ENCODE assay signal across 15 cellular contexts in the genomic region with DNA sequence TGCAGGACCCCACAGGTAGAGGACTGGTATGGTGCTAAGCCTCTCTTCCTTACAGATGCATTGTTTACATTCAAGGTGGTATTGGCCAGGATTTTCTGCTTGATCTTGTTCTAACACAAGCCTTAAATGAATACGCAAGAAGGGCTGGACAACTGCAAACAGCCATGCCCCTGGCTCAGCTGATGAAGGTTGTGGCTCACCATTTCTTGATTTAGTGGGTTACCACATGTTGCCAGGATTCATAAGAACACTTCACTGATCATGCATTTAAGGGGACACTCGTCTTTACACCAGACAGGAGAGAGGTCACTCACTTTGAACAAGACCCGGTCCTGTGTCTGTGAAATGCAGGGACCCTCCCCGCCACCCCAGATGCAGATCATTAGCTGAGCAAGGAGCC.
A peak's percentile ranks its signal among the peaks of the same experiment; 100 is the strongest.
DNase-seq lines count a peak whose midpoint lies in the region; ATAC-seq and TF ChIP-seq lines count a peak whose summit lies in the region.
"Had no signal": no experiment of that assay in that cellular context is flagged by ENCODE, and none has a peak within 500 bp of the region (broad histone marks: within the 10 kb centered on the region; RNA-seq: fewer than 3 reads in every experiment).

No MANE protein-coding gene starts in this region.

- peaks cover 92% of the 10 kb centered on the region for H3K4me1 ChIP-seq in Karpas-422 (ENCODE audit: low read length)
- H3K4me1 ChIP-seq in body of pancreas = peaks cover 76% of the 10 kb centered on the region
- H3K4me1 ChIP-seq: A549 had no signal

- H3K79me2 ChIP-seq in Karpas-422 (ENCODE audit: low read length) = no peaks in the 10 kb centered on the region

- peak overlapping the region; percentile 82 for H3K9ac ChIP-seq in Karpas-422 (ENCODE audit: low read length)
- H3K9ac ChIP-seq: BLaER1 treated with 17β-estradiol and CSF1 and Interleukin-3, amounts not matched to agents 10 nM and 100 nM had no signal

- H3K36me3 ChIP-seq in Karpas-422 (ENCODE audit: insufficient read depth, low read length) (no peaks in the 10 kb centered on the region), body of pancreas (replicated peaks in 1 of 2; ENCODE audit: insufficient read depth in 1 of 2, low read depth in 2 of 2) (no peaks in the 10 kb centered on the region)
- H3K36me3 ChIP-seq: BLaER1 treated with 17β-estradiol and CSF1 and Interleukin-3, amounts not matched to agents 10 nM and 100 nM had no signal

- H3K9me3 ChIP-seq in Karpas-422 (ENCODE audit: low read length) = no peaks in the 10 kb centered on the region
- H3K9me3 ChIP-seq in body of pancreas = no peaks in the 10 kb centered on the region
- H3K9me3 ChIP-seq: A549; BLaER1 treated with 17β-estradiol and CSF1 and Interleukin-3, amounts not matched to agents 10 nM and 100 nM had no signal

- peak; percentile 53 for DNase-seq in Karpas-422
- DNase-seq in body of pancreas = no peak
- peak; percentile 78 for DNase-seq in mesenteric fat pad (ENCODE audit: low spot score)
- peak; percentile 28 for DNase-seq in renal cortical epithelial cell (ENCODE audit: low read depth)
- no peak for DNase-seq in CD1c-positive myeloid dendritic cell (ENCODE audit: extremely low spot score)
- no peak for DNase-seq in stimulated activated naive CD4-positive, alpha-beta T cell (lab: John Stamatoyannopoulos, UW)
- no peak for DNase-seq in ACHN
- DNase-seq: Calu3; CD4-positive, alpha-beta T cell; DMS 273 treated with DMSO at 0.1 percent for 48 hours had no signal

- in situ Hi-C loops in ACHN (cut with HindIII; ENCODE audit: low pct_ligation_motif_present, low pct_unique_long_range_greater_than_20kb, low sequenced_read_pairs) = no loop called here

- H3K9me2 ChIP-seq in Karpas-422 (replicated peaks; ENCODE audit: insufficient read depth, low read length) = no peaks in the 10 kb centered on the region

- ATAC-seq in body of pancreas (no peak), GM19395 (IDR thresholded peaks at IDR 0.05; ENCODE audit: unreplicated experiment) (no peak)
- ATAC-seq: A549, HCT116, K562 had no signal

- H3K4me3 ChIP-seq in Karpas-422 (ENCODE audit: low read length) = peak overlapping the region; percentile 5; the same call in 1 of the 2 replicates
- H3K4me3 ChIP-seq in body of pancreas = no peak overlapping the region
- H3K4me3 ChIP-seq: A549; BLaER1 treated with 17β-estradiol and CSF1 and Interleukin-3, amounts not matched to agents 10 nM and 100 nM; K562 had no signal

- peak overlapping the region; percentile 100 for H3K27ac ChIP-seq in Karpas-422 (ENCODE audit: low read length)
- peak overlapping the region; percentile 67 to 92 (median 80) for H3K27ac ChIP-seq in body of pancreas
- H3K27ac ChIP-seq: A549; BLaER1 treated with 17β-estradiol and CSF1 and Interleukin-3, amounts not matched to agents 10 nM and 100 nM had no signal

- peak overlapping the region; percentile 76; the same call in 1 of the 2 replicates for H2AFZ ChIP-seq in Karpas-422 (ENCODE audit: low read length)

- no peaks in the 10 kb centered on the region for H4K20me1 ChIP-seq in Karpas-422 (ENCODE audit: insufficient read depth, low read depth, low read length)
- H4K20me1 ChIP-seq: BLaER1 treated with 17β-estradiol and CSF1 and Interleukin-3, amounts not matched to agents 10 nM and 100 nM had no signal

- WGBS in body of pancreas, 2 donors = 75 to 79% methylated on average over 4 of the region's 4 CpGs

- H3K27me3 ChIP-seq in Karpas-422 (ENCODE audit: low read length) (no peaks in the 10 kb centered on the region), body of pancreas (no peaks in the 10 kb centered on the region)

- intact Hi-C loops in body of pancreas (cut with DNase I) = no loop called here

- TF ChIP-seq POLR2A in body of pancreas (IDR thresholded peaks at IDR 0.05) = no peak

- TF ChIP-seq CTCF in body of pancreas (IDR thresholded peaks at IDR 0.05) = no peak

- H3K4me2 ChIP-seq in Karpas-422 (ENCODE audit: low read depth, low read length, poor library complexity, severe bottlenecking) = peak overlapping the region; percentile 78
- H3K4me2 ChIP-seq: A549; BLaER1 treated with 17β-estradiol and CSF1 and Interleukin-3, amounts not matched to agents 10 nM and 100 nM had no signal

Comparison
In these comparisons a context has a peak if more than half of its experiments do, and no peak if none do; other contexts are left out.
1. DNase-seq: peak in Karpas-422 (single experiment), mesenteric fat pad (single experiment) and renal cortical epithelial cell (single experiment); none in body of pancreas (0 of 4), CD1c-positive myeloid dendritic cell (single experiment), stimulated activated naive CD4-positive, alpha-beta T cell (0 of 6) and ACHN (single experiment).